In the genomic region with DNA sequence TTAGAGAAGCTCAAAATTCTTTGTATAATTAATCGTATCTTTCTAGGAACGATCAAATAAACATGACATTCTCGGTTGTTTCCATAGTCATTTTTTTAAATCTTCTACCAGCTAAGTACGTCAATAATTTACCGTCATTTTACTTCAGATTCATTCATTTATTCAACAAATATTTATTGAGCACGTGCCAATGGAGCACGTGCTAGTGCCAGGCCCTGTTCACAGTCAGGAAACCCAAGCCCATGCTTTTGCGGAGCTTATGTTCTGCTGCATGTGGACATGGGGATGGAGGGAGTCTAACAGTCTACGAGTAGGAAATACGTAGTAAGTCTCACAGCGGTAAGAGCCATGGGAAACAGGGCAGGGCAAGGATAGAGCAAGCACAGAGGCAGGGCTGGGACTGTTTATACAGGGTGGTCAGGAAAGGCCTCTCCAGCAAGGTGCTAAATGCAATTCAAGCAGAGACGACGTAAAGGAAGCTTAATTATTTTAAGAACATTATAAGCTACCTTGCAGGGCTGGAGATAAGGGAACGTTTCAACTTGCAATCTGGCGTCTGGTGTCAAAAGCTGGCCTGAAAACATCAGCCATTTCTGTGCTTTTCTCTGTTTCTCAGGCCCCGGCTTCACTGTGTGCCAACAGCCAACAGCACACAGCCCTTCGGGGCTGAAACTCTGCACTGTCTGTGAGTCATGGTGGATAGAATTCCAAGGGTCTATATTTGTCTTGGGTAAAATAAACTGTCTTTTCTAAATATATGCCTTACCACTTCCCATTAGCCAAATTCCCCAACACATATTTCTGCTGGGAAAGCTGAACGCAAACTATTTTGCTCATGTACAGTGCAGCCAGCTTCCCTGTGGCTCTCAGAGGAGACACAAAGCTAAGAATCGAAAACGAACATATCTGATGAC, we compare ENCODE assay signal across 10 cellular contexts.
A peak's percentile ranks its signal among the peaks of the same experiment; 100 is the strongest.
DNase-seq lines count a peak whose midpoint lies in the region; ATAC-seq and TF ChIP-seq lines count a peak whose summit lies in the region.
"Had no signal": no experiment of that assay in that cellular context is flagged by ENCODE, and none has a peak within 500 bp of the region (broad histone marks: within the 10 kb centered on the region; RNA-seq: fewer than 3 reads in every experiment).

No MANE protein-coding gene starts in this region.

- TF ChIP-seq CTCF in VCaP (conservative IDR thresholded peaks at IDR 0.05) (no peak), foreskin fibroblast (IDR thresholded peaks at IDR 0.05; ENCODE audit: low read depth, low read length) (no peak)

- DNase-seq in GM03348 (ENCODE audit: low spot score) (peak; percentile 79), foreskin fibroblast (peak; percentile 85 to 89), renal cortical epithelial cell (ENCODE audit: low read depth) (peak; percentile 31), SW480 (ENCODE audit: low spot score) (no peak)
- no peak for DNase-seq in activated CD4-positive, alpha-beta T cell treated with anti-CD3 and anti-CD28 coated beads for 48 hours
- DNase-seq in activated CD8-positive, alpha-beta memory T cell treated with anti-CD3 and anti-CD28 coated beads for 24 hours, result no peak
- DNase-seq: DMS79 treated with DMSO at 0.1 percent for 48 hours, NCI-H226 had no signal

- ATAC-seq in HG02588 (IDR thresholded peaks at IDR 0.05; ENCODE audit: unreplicated experiment), result no peak

- peak overlapping the region; percentile 63 for H3K27ac ChIP-seq in VCaP

- no peak overlapping the region for H3K4me3 ChIP-seq in foreskin fibroblast (ENCODE audit: low read depth in 1 of 2, low read length in 2 of 2)

Comparison
In these comparisons a context has a peak if more than half of its experiments do, and no peak if none do; other contexts are left out.
1. DNase-seq: peak in GM03348 (single experiment), foreskin fibroblast (2 of 2) and renal cortical epithelial cell (single experiment); none in activated CD4-positive, alpha-beta T cell treated with anti-CD3 and anti-CD28 coated beads for 48 hours (single experiment), activated CD8-positive, alpha-beta memory T cell treated with anti-CD3 and anti-CD28 coated beads for 24 hours (single experiment) and SW480 (single experiment).